14 cellular contexts compared by ENCODE assay signal in genomic region chr6:12482386-12482785, GRCh38.
DNase-seq lines count a peak whose midpoint lies in the region; ATAC-seq and TF ChIP-seq lines count a peak whose summit lies in the region.
"Had no signal": no experiment of that assay in that cellular context is flagged by ENCODE, and none has a peak within 500 bp of the region (broad histone marks: within the 10 kb centered on the region; RNA-seq: fewer than 3 reads in every experiment).

No MANE protein-coding gene starts in this region.

- TF ChIP-seq CTCF in AG09309 (IDR thresholded peaks at IDR 0.05; ENCODE audit: control insufficient read depth, insufficient read depth, low read depth, low read length, missing control alignments) (peak; percentile 5), GM12875 (IDR thresholded peaks at IDR 0.05; ENCODE audit: borderline replicate concordance, insufficient read depth, low read depth, low read length) (peak; percentile 2; the same call in 1 of the 2 replicates), OCI-LY3 (IDR thresholded peaks at IDR 0.05; ENCODE audit: low read depth, low read length) (peak; percentile 27), epithelial cell of proximal tubule (conservative IDR thresholded peaks at IDR 0.05; ENCODE audit: low read depth, low read length) (peak; percentile 53)

- no peak overlapping the region for H3K9ac ChIP-seq in OCI-LY3 (ENCODE audit: low read length)

- H3K27ac Mint-ChIP-seq in activated T-helper 2 cell treated with anti-CD3 and anti-CD28 coated beads, Interferon-gamma antibody, Interleukin-2, Interleukin-4, amounts not matched to agents 10 μg/mL and 5 μg/mL and 100 μg/mL, durations not matched to agents 14 hours and 24 hours and 36 hours: no peak overlapping the region
- H3K27ac Mint-ChIP-seq in stimulated activated effector memory CD8-positive, alpha-beta T cell treated with anti-CD3 and anti-CD28 coated beads, Interleukin-12 subunit alpha, Interleukin-12 subunit beta, amount 100 ng/mL, for 72 hours: no peak overlapping the region
- H3K27ac Mint-ChIP-seq: mesothelial cell of epicardium had no signal

- H4K20me1 ChIP-seq in OCI-LY3 (ENCODE audit: insufficient read depth, low read length): no peaks in the 10 kb centered on the region

- H3K36me3 ChIP-seq in OCI-LY3 (replicated peaks; ENCODE audit: low read depth, low read length): no peaks in the 10 kb centered on the region
- H3K36me3 ChIP-seq: prostate gland, stomach had no signal

- no peaks in the 10 kb centered on the region for H3K27me3 Mint-ChIP-seq in activated T-helper 2 cell treated with anti-CD3 and anti-CD28 coated beads, Interferon-gamma antibody, Interleukin-2, Interleukin-4, amounts not matched to agents 10 μg/mL and 5 μg/mL and 100 μg/mL, durations not matched to agents 14 hours and 24 hours and 36 hours (ENCODE audit: low read depth)

- no peak overlapping the region for H3K4me2 ChIP-seq in OCI-LY3 (ENCODE audit: low read length)

- no peaks in the 10 kb centered on the region for H3K9me3 ChIP-seq in OCI-LY3 (ENCODE audit: insufficient read depth, low read length)
- H3K9me3 ChIP-seq: prostate gland, stomach had no signal

- H2AFZ ChIP-seq in OCI-LY3 (ENCODE audit: low read depth, low read length): no peak overlapping the region

- DNase-seq in AG09309 (ENCODE audit: low read depth): no peak
- no peak for DNase-seq in epithelial cell of proximal tubule (ENCODE audit: low read depth)
- no peak for DNase-seq in activated T-helper 2 cell treated with anti-CD3 and anti-CD28 coated beads, Interferon-gamma antibody, Interleukin-2, Interleukin-4, amounts not matched to agents 10 μg/mL and 5 μg/mL and 100 μg/mL, durations not matched to agents 14 hours and 24 hours and 36 hours (ENCODE audit: low spot score)
- no peak for DNase-seq in stimulated activated effector memory CD8-positive, alpha-beta T cell treated with anti-CD3 and anti-CD28 coated beads, Interleukin-12 subunit alpha, Interleukin-12 subunit beta, amount 100 ng/mL, for 72 hours (ENCODE audit: low spot score in 2 of 2)
- DNase-seq: activated T-cell treated with anti-CD3 and anti-CD28 coated beads, Interleukin-2, amount 50 U/mL, for 48 hours; stimulated activated CD4-positive, alpha-beta T cell treated with anti-CD3 and anti-CD28 coated beads, Interleukin-2, amount 100 ng/mL, for 48 hours; stomach had no signal

- H3K4me3 Mint-ChIP-seq in activated T-helper 2 cell treated with anti-CD3 and anti-CD28 coated beads, Interferon-gamma antibody, Interleukin-2, Interleukin-4, amounts not matched to agents 10 μg/mL and 5 μg/mL and 100 μg/mL, durations not matched to agents 14 hours and 24 hours and 36 hours (ENCODE audit: low read depth): no peak overlapping the region
- H3K4me3 Mint-ChIP-seq in stimulated activated effector memory CD8-positive, alpha-beta T cell treated with anti-CD3 and anti-CD28 coated beads, Interleukin-12 subunit alpha, Interleukin-12 subunit beta, amount 100 ng/mL, for 72 hours: no peak overlapping the region
- H3K4me3 Mint-ChIP-seq: mesothelial cell of epicardium had no signal

- no peaks in the 10 kb centered on the region for H3K4me1 ChIP-seq in OCI-LY3 (ENCODE audit: low read length)
- H3K4me1 ChIP-seq: prostate gland had no signal

- no peak overlapping the region for H3K27ac ChIP-seq in OCI-LY3 (ENCODE audit: low read length)
- H3K27ac ChIP-seq: prostate gland, SK-N-MC, stomach had no signal

- intact Hi-C loops in activated T-helper 2 cell treated with anti-CD3 and anti-CD28 coated beads, Interferon-gamma antibody, Interleukin-2, Interleukin-4, amounts not matched to agents 10 μg/mL and 5 μg/mL and 100 μg/mL, durations not matched to agents 14 hours and 24 hours and 36 hours (cut with micrococcal nuclease): no loop called here

- H3K36me3 Mint-ChIP-seq in activated T-helper 2 cell treated with anti-CD3 and anti-CD28 coated beads, Interferon-gamma antibody, Interleukin-2, Interleukin-4, amounts not matched to agents 10 μg/mL and 5 μg/mL and 100 μg/mL, durations not matched to agents 14 hours and 24 hours and 36 hours (ENCODE audit: low read depth): no peaks in the 10 kb centered on the region
- H3K36me3 Mint-ChIP-seq in stimulated activated effector memory CD8-positive, alpha-beta T cell treated with anti-CD3 and anti-CD28 coated beads, Interleukin-12 subunit alpha, Interleukin-12 subunit beta, amount 100 ng/mL, for 72 hours: no peaks in the 10 kb centered on the region
- H3K36me3 Mint-ChIP-seq: mesothelial cell of epicardium had no signal

- H3K79me2 ChIP-seq in OCI-LY3 (ENCODE audit: low read length): no peaks in the 10 kb centered on the region

- H3K9me3 Mint-ChIP-seq in activated T-helper 2 cell treated with anti-CD3 and anti-CD28 coated beads, Interferon-gamma antibody, Interleukin-2, Interleukin-4, amounts not matched to agents 10 μg/mL and 5 μg/mL and 100 μg/mL, durations not matched to agents 14 hours and 24 hours and 36 hours: no peaks in the 10 kb centered on the region
- H3K9me3 Mint-ChIP-seq in stimulated activated effector memory CD8-positive, alpha-beta T cell treated with anti-CD3 and anti-CD28 coated beads, Interleukin-12 subunit alpha, Interleukin-12 subunit beta, amount 100 ng/mL, for 72 hours: no peaks in the 10 kb centered on the region

- ATAC-seq in stimulated activated effector memory CD8-positive, alpha-beta T cell treated with anti-CD3 and anti-CD28 coated beads, Interleukin-12 subunit alpha, Interleukin-12 subunit beta, amount 100 ng/mL, for 72 hours: no peak
- no peak for ATAC-seq in GM21825 (IDR thresholded peaks at IDR 0.05; ENCODE audit: unreplicated experiment)
- ATAC-seq in HG03280 (IDR thresholded peaks at IDR 0.05; ENCODE audit: unreplicated experiment): no peak

- 0 out of 2 replicates have a peak, but pooled peaks cover 3% of the 10 kb centered on the region for H3K27me3 ChIP-seq in OCI-LY3 (ENCODE audit: low read depth, low read length)
- H3K27me3 ChIP-seq: stomach had no signal

- peaks cover 22% of the 10 kb centered on the region for H3K4me1 Mint-ChIP-seq in activated T-helper 2 cell treated with anti-CD3 and anti-CD28 coated beads, Interferon-gamma antibody, Interleukin-2, Interleukin-4, amounts not matched to agents 10 μg/mL and 5 μg/mL and 100 μg/mL, durations not matched to agents 14 hours and 24 hours and 36 hours (ENCODE audit: low read depth)
- H3K4me1 Mint-ChIP-seq in stimulated activated effector memory CD8-positive, alpha-beta T cell treated with anti-CD3 and anti-CD28 coated beads, Interleukin-12 subunit alpha, Interleukin-12 subunit beta, amount 100 ng/mL, for 72 hours: no peaks in the 10 kb centered on the region
- H3K4me1 Mint-ChIP-seq: mesothelial cell of epicardium had no signal

- H3K4me3 ChIP-seq in AG09309 (ENCODE audit: control insufficient read depth, low read depth, low read length): no peak overlapping the region
- no peak overlapping the region for H3K4me3 ChIP-seq in GM12875 (ENCODE audit: low read depth, low read length)
- H3K4me3 ChIP-seq in OCI-LY3 (ENCODE audit: low read length): no peak overlapping the region
- H3K4me3 ChIP-seq in epithelial cell of proximal tubule (ENCODE audit: low read depth, low read length): no peak overlapping the region
- H3K4me3 ChIP-seq: prostate gland, SK-N-MC, stomach had no signal

Comparison
In these comparisons a context has a peak if more than half of its experiments do, and no peak if none do; other contexts are left out.
1. CTCF ChIP-seq: peak in every context shown above with its lines; median percentile 53 in epithelial cell of proximal tubule; 27 in OCI-LY3; 5 in AG09309; 2 in GM12875.